ENCODE assay signal across 1 cellular context in the genomic region with DNA sequence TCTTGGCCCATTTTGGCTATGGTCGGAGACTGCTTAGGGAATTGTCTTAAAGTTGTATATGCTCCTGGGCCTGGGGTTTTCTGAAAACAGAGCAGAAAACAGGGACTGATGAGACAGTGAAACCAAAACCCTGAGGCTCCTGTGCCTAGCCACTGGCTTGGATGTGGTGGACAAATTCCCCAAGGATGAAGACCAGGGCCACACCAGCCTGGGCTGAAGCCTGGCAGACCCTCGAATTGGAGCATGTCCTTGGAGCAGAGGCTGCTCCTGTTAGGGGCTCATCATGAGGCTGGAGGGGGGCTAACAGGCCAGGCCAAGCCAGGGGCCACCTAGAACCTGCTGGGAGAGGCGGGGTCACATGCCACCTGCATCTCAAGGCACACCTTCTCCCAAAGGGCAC.
TF ChIP-seq lines count a peak whose summit lies in the region.

No MANE protein-coding gene starts in this region.

TF ChIP-seq in SK-N-SH treated with all-trans-retinoic acid at 6 μM for 48 hours, 23 proteins besides CTCF, POLR2A, EP300 and RAD21 (continued from another document):
- TF ChIP-seq, protein P1, sequence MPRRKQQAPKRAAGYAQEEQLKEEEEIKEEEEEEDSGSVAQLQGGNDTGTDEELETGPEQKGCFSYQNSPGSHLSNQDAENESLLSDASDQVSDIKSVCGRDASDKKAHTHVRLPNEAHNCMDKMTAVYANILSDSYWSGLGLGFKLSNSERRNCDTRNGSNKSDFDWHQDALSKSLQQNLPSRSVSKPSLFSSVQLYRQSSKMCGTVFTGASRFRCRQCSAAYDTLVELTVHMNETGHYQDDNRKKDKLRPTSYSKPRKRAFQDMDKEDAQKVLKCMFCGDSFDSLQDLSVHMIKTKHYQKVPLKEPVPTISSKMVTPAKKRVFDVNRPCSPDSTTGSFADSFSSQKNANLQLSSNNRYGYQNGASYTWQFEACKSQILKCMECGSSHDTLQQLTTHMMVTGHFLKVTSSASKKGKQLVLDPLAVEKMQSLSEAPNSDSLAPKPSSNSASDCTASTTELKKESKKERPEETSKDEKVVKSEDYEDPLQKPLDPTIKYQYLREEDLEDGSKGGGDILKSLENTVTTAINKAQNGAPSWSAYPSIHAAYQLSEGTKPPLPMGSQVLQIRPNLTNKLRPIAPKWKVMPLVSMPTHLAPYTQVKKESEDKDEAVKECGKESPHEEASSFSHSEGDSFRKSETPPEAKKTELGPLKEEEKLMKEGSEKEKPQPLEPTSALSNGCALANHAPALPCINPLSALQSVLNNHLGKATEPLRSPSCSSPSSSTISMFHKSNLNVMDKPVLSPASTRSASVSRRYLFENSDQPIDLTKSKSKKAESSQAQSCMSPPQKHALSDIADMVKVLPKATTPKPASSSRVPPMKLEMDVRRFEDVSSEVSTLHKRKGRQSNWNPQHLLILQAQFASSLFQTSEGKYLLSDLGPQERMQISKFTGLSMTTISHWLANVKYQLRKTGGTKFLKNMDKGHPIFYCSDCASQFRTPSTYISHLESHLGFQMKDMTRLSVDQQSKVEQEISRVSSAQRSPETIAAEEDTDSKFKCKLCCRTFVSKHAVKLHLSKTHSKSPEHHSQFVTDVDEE (CRISPR knock-in tag; IDR thresholded peaks at IDR 0.05): no peak
- TF ChIP-seq RARB (CRISPR knock-in tag; IDR thresholded peaks at IDR 0.05) (no peak), ARNTL (CRISPR knock-in tag; IDR thresholded peaks at IDR 0.05; ENCODE audit: borderline replicate concordance, low read depth) (no peak), ZNF8 (CRISPR knock-in tag; IDR thresholded peaks at IDR 0.05) (no peak), TOX (CRISPR knock-in tag; IDR thresholded peaks at IDR 0.05; ENCODE audit: borderline replicate concordance) (no peak)
TF ChIP-seq in SK-N-SH treated with all-trans-retinoic acid at 6 μM for 48 hours: peak in this region for 0.
